8 cellular contexts compared by ENCODE assay signal in the genomic region with DNA sequence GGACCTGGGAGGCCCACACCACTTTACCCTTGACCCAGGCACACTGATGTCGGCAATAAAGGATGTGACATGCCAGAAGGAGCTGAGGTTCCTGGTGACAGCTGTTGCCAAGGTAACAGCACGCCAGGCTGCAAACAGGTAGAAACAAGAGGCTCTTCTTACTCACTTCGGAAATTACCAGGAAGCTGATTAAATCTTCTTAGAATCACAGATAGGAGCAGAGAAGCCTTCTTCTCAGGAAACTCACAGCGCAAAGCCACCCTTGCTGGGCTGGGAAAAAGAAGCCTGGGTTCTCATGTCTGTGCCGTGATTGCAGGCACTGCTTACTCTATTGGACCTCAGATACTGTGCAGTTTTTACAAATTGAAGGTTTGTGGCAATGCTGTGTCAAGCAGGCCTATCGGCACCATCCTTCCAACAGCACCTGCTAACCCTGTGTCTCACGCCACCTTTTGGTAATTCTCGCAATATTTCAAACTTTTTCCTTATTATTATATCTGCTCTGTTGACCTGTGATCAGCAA.
A peak's percentile ranks its signal among the peaks of the same experiment; 100 is the strongest.
DNase-seq lines count a peak whose midpoint lies in the region; ATAC-seq lines count a peak whose summit lies in the region.

No MANE protein-coding gene starts in this region.

- H3K36me3 Mint-ChIP-seq in T-cell, result no peaks in the 10 kb centered on the region

- peak; percentile 77 to 85 (median 78) for ATAC-seq in T-cell (replicated peaks in 1 of 4)
- no peak for ATAC-seq in HG02973 (IDR thresholded peaks at IDR 0.05; ENCODE audit: unreplicated experiment)
- no peak for ATAC-seq in HG03039 (IDR thresholded peaks at IDR 0.05; ENCODE audit: unreplicated experiment)

- peak overlapping the region; percentile 80 to 91 for H3K27ac Mint-ChIP-seq in T-cell

- intact Hi-C loops in posterior cingulate gyrus (cut with DNase I), result no loop called here

- DNase-seq in DMS79 treated with DMSO at 0.1 percent for 48 hours (lab: John Stamatoyannopoulos, UW), result peak; percentile 61
- DNase-seq in T-cell, result peak in 33 of 34 experiments; percentile 32 to 76 (median 60)
- DNase-seq in activated naive CD8-positive, alpha-beta T cell treated with anti-CD3 and anti-CD28 coated beads, Interleukin-2, amount 50 U/mL, for 16 hours (ENCODE audit: low read depth, low spot score), result peak; percentile 11
- peak; percentile 82 for DNase-seq in renal cortical epithelial cell (ENCODE audit: low read depth)
- no peak for DNase-seq in posterior cingulate gyrus
- DNase-seq in NCI-H446 (lab: John Stamatoyannopoulos, UW), result no peak

- H3K27me3 Mint-ChIP-seq in T-cell, result no peaks in the 10 kb centered on the region

- H3K9me3 Mint-ChIP-seq in T-cell, result no peaks in the 10 kb centered on the region

- peaks cover 42 to 64% (median 52%) of the 10 kb centered on the region in 3 donors for H3K4me1 Mint-ChIP-seq in T-cell

- peak overlapping the region; percentile 4 to 23 (median 21) for H3K4me3 Mint-ChIP-seq in T-cell

- POLR2A ChIA-PET in T-cell (lab: Charles Lee), result interaction anchor here in 1 of 2 donors (0.7 to 1.5 kb wide), 3 partner anchors 17 to 175 kb away, joined by 3 read pairs; no protein-coding TSS in a partner anchor

- CTCF ChIA-PET in T-cell (lab: Charles Lee), result interaction anchor here in 1 of 2 donors (0.6 to 1.0 kb wide), 6 partner anchors 11 to 141 kb away, joined by 3 to 5 read pairs (median 4); no protein-coding TSS in a partner anchor

Comparison
In these comparisons a context has a peak if more than half of its experiments do, and no peak if none do; other contexts are left out.
1. DNase-seq: peak in DMS79 treated with DMSO at 0.1 percent for 48 hours (single experiment), T-cell (33 of 34), activated naive CD8-positive, alpha-beta T cell treated with anti-CD3 and anti-CD28 coated beads, Interleukin-2, amount 50 U/mL, for 16 hours (single experiment) and renal cortical epithelial cell (single experiment); none in posterior cingulate gyrus (0 of 10) and NCI-H446 (0 of 2).
2. ATAC-seq: peak in T-cell (4 of 4); none in HG02973 (single experiment) and HG03039 (single experiment).